ENCODE assay signal across 15 cellular contexts in the genomic region with DNA sequence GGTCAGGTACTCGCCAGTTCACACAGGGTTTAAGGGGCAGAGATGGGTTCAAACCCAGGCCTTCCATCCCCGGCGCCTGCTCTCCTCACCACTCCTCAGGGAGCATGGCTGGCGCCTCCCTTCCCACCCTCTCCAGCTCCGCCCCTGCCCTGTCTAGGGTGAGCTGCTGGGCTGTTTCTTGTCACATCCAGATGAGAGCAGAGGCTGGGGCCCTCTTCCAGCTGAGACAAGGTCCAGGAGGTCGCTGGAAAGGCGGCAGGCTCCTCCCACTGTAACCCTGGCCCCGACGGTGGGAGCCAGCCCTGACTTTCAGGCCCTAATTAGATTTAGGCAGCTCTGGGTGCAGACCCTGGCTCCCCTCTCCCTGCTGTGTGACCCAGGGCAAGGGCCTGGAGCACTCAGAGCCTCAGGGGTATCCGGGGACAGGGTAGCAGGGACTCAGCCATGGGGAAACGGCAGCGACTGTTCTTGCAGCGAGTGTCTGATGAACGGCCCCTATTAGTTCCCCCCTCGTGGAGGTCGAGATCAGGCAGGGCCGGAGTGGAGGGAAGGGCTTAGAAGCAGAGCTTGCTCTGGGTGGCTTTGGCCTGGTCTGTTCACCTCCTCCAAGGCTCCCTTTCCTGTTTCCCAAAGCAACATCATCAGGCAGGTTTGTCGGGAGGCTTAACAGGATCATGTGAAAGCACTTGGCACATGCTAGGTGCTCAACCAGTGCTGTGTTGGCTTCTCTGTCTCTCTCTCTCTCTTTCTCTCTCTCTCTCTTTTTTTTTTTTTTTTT. TPM values are rescaled to one million over a fixed set of nuclear protein-coding genes. Genes with fewer than 3 reads are reported as not detected.
A peak's percentile ranks its signal among the peaks of the same experiment; 100 is the strongest.
DNase-seq lines count a peak whose midpoint lies in the region; ATAC-seq and TF ChIP-seq lines count a peak whose summit lies in the region.
"Had no signal": no experiment of that assay in that cellular context is flagged by ENCODE, and none has a peak within 500 bp of the region (broad histone marks: within the 10 kb centered on the region; RNA-seq: fewer than 3 reads in every experiment).

No MANE protein-coding gene starts in this region.

- H3K36me3 ChIP-seq in right lobe of liver (no peaks in the 10 kb centered on the region), vagina (no peaks in the 10 kb centered on the region)

- H3K27ac ChIP-seq in right lobe of liver (no peak overlapping the region), vagina (peak overlapping the region; percentile 13)

- peak; percentile 24 for DNase-seq in NCI-H2171 treated with DMSO at 0.1 percent for 48 hours (lab: John Stamatoyannopoulos, UW)
- DNase-seq in NCI-H2171 (lab: John Stamatoyannopoulos, UW), result no peak
- peak; percentile 68 for DNase-seq in ecto neural progenitor cell (ENCODE audit: low spot score)
- DNase-seq in right lobe of liver, result peak in 1 of 3 donors; percentile 54
- DNase-seq in vagina (ENCODE audit: extremely low spot score in 2 of 2), result no peak
- no peak for DNase-seq in NCI-H1092 treated with DMSO at 0.1 percent for 48 hours (lab: John Stamatoyannopoulos, UW)
- DNase-seq in hypothalamus (lab: John Stamatoyannopoulos, UW), result no peak
- DNase-seq: 8988T; activated CD4-positive, alpha-beta T cell treated with anti-CD3 and anti-CD28 coated beads, Interleukin-2, amount 10 ng/mL, durations not matched to agents 24 days and 14 days; activated T-cell treated with anti-CD3 and anti-CD28 coated beads, Interleukin-2, amount 50 U/mL, for 48 hours; Karpas-422; naive B cell; NCI-H1930 had no signal

- TF ChIP-seq POLR2A in right lobe of liver (IDR thresholded peaks at IDR 0.05), result no peak
- no peak for TF ChIP-seq POLR2A in vagina (IDR thresholded peaks at IDR 0.05)

- 50% methylated on average over 4 of the region's 18 CpGs for WGBS in right lobe of liver (ENCODE audit: insufficient coverage, low coverage, low lambda C conversion rate, missing lambda C conversion rate)

- TF ChIP-seq CTCF in right lobe of liver (IDR thresholded peaks at IDR 0.05) (no peak), vagina (IDR thresholded peaks at IDR 0.05) (no peak)

- no peaks in the 10 kb centered on the region for H3K9me3 ChIP-seq in right lobe of liver
- H3K9me3 ChIP-seq in vagina, result no peaks in the 10 kb centered on the region

- peak; percentile 17 to 55 (median 36) for ATAC-seq in right lobe of liver
- ATAC-seq in GM21717 (IDR thresholded peaks at IDR 0.05; ENCODE audit: unreplicated experiment), result no peak

- intact Hi-C loops in right lobe of liver (cut with DNase I) (no loop called here), vagina (cut with DNase I) (no loop called here)

- H3K4me1 ChIP-seq in right lobe of liver (peaks cover 0 to 7% (median 0%) of the 10 kb centered on the region in 4 donors), vagina (peaks cover 26% of the 10 kb centered on the region)

- H3K27me3 ChIP-seq in right lobe of liver (no peaks in the 10 kb centered on the region), vagina (no peaks in the 10 kb centered on the region)

- H3K4me3 ChIP-seq in right lobe of liver, result no peak overlapping the region
- H3K4me3 ChIP-seq in vagina, result no peak overlapping the region
- H3K4me3 ChIP-seq: skin epidermis had no signal

RNA-seq across cellular contexts. Expression of a gene that starts 33.4 kb away (rescaled TPM):
- total RNA-seq in right lobe of liver (1 to 10 TPM in 4 of 6 experiments, under 1 TPM in 2; 0.73 to 1.9 (median 1.1) TPM), vagina (19.9 TPM)

Comparison
In these comparisons a context has a peak if more than half of its experiments do, and no peak if none do; other contexts are left out.
1. DNase-seq: peak in NCI-H2171 treated with DMSO at 0.1 percent for 48 hours (single experiment) and ecto neural progenitor cell (single experiment); none in NCI-H2171 (single experiment), vagina (0 of 2), NCI-H1092 treated with DMSO at 0.1 percent for 48 hours (single experiment) and hypothalamus (0 of 51).